33 cellular contexts compared by ENCODE assay signal in genomic region chrX:150530821-150531220, GRCh38.
"Had no signal": no experiment of that assay in that cellular context is flagged by ENCODE, and none has a peak within 500 bp of the region (broad histone marks: within the 10 kb centered on the region; RNA-seq: fewer than 3 reads in every experiment).

No MANE protein-coding gene starts in this region.

- ATAC-seq: activated CD8-positive, alpha-beta T cell treated with anti-CD3 and anti-CD28 coated beads for 36 hours; activated naive CD4-positive, alpha-beta T cell treated with anti-CD3 and anti-CD28 coated beads, Interleukin-2, amount 50 U/mL, for 72 hours; activated T-cell treated with anti-CD3 and anti-CD28 coated beads, Interleukin-2, amount 50 U/mL, for 4 hours; activated T-cell treated with anti-CD3 and anti-CD28 coated beads, Interleukin-2, amount 50 U/mL, for 72 hours; activated T-helper 17 cell treated with anti-CD3 and anti-CD28 coated beads, Interleukin-2, amount 50 U/mL, for 72 hours; body of pancreas had no signal

- H3K27ac ChIP-seq: adrenal gland, body of pancreas, brain microvascular endothelial cell, breast epithelium, VCaP had no signal

- H3K4me3 ChIP-seq: adrenal gland, body of pancreas, breast epithelium had no signal

- H3K9me3 ChIP-seq: adrenal gland, body of pancreas had no signal

- FAIRE-seq: TTC549 had no signal

- H3K4me1 ChIP-seq: adrenal gland, breast epithelium had no signal

- H3K27me3 ChIP-seq: adrenal gland, body of pancreas, brain microvascular endothelial cell had no signal

- H3K36me3 ChIP-seq: adrenal gland, brain microvascular endothelial cell, breast epithelium had no signal

- DNase-seq: activated B cell treated with CpG ODN at 0.5 μM for 24 hours; activated CD4-positive, alpha-beta memory T cell treated with anti-CD3 and anti-CD28 coated beads for 36 hours; activated CD4-positive, alpha-beta T cell treated with anti-CD3 and anti-CD28 coated beads for 4 hours; activated CD4-positive, alpha-beta T cell treated with anti-CD3 and anti-CD28 coated beads, Interleukin-2, amount 10 ng/mL, durations not matched to agents 24 days and 14 days; activated CD4-positive, alpha-beta T cell treated with anti-CD3 and anti-CD28 coated beads, Interleukin-2, amount 50 U/mL, for 1 hour; activated CD4-positive, alpha-beta T cell treated with anti-CD3 and anti-CD28 coated beads, Interleukin-2, amount 50 U/mL, for 4 hours; activated CD4-positive, CD25-positive, alpha-beta regulatory T cell treated with anti-CD3 and anti-CD28 coated beads, Interleukin-2, amount 50 U/mL, for 72 hours; activated CD8-positive, alpha-beta memory T cell treated with anti-CD3 and anti-CD28 coated beads, Interleukin-2, amount 50 U/mL, for 4 hours; activated CD8-positive, alpha-beta T cell treated with anti-CD3 and anti-CD28 coated beads for 36 hours; activated effector memory CD4-positive, alpha-beta T cell treated with anti-CD3 and anti-CD28 coated beads, Interleukin-2, amount 50 U/mL, for 16 hours; activated gamma-delta T cell treated with Interleukin-2 at 50 U/mL for 16 hours; activated naive CD4-positive, alpha-beta T cell; activated naive CD4-positive, alpha-beta T cell treated with anti-CD3 and anti-CD28 coated beads for 36 hours; activated naive CD4-positive, alpha-beta T cell treated with anti-CD3 and anti-CD28 coated beads, Interleukin-2, amount 50 U/mL, for 16 hours; activated naive CD8-positive, alpha-beta T cell treated with anti-CD3 and anti-CD28 coated beads for 36 hours; activated T-cell treated with anti-CD3 and anti-CD28 coated beads for 4 hours; activated T-cell treated with anti-CD3 and anti-CD28 coated beads, Interleukin-2, amount 50 U/mL, for 1 hour; activated T-cell treated with anti-CD3 and anti-CD28 coated beads, Interleukin-2, amount 50 U/mL, for 4 hours; activated T-cell treated with anti-CD3 and anti-CD28 coated beads, Interleukin-2, amount 50 U/mL, for 72 hours; adrenal gland; amniotic stem cell; aorta; body of pancreas; brain microvascular endothelial cell; cerebellar nuclear complex; T-helper 1 cell; T-helper 2 cell; T-helper 9 cell had no signal
